ENCODE assay signal across 8 cellular contexts in the genomic region with DNA sequence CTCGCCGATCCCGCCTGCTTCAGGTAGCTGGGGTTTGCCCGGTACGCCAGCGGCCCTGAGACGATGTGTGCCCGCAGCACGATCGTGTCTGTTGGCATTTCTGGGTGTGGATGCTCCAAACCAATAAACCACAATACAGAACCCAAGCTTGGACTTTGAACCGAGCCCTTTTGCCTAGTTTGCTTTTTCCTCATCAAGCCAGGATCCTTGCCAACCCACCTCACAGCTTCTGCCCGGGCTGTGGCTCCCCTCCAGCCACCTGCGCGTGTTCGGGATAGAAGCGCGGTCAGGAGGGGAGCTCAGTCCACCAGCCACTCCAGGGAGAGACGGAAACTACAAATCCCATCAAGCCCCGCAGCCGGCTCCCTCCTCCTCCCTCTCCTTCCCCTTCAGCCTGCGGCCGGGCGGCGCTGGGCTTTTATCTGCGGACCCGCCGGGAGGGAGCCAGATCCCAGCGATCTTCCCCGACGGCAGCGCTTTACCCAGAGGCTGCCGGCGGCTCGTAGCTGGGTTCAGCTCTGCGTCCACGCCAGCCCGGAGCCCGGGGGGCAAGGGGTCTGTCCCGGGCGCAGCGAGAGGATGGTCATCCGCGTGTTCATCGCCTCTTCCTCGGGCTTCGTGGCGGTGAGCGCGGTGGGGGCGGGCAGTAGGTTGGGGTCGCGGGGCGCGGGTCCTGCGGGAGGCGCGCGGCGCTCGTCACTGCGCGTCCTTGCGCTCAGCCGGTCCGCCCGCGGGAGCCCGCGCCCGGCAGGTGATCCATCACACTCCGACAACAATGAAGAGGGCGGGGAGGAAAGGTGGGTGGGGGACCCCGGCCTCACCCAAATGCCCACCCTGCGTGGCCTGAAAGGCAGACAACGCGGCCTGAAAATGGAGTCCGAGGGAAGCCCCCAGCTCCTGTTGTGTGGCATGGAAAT. TPM values are rescaled to one million over a fixed set of nuclear protein-coding genes. Genes with fewer than 3 reads are reported as not detected.
DNase-seq lines count a peak whose midpoint lies in the region; ATAC-seq and TF ChIP-seq lines count a peak whose summit lies in the region.

Gene SH3BGRL2 (plus strand): TSS at position 447 of the 917 bp plus-strand sequence. CDS start 133 bp downstream, at position 580.

- no peaks in the 10 kb centered on the region for H3K36me3 ChIP-seq in skeletal muscle satellite cell (ENCODE audit: insufficient read depth, low read length)

- no peak for TF ChIP-seq POLR2A in NB4 (IDR thresholded peaks at IDR 0.05; ENCODE audit: extremely low read depth, insufficient read length)

- DNase-seq in DMS153 treated with DMSO at 0.1 percent for 48 hours (lab: John Stamatoyannopoulos, UW; ENCODE audit: unreplicated experiment) = peak; percentile 81
- DNase-seq in NB4 (ENCODE audit: low read depth) = peak; percentile 22
- DNase-seq in T1000 (lab: John Stamatoyannopoulos, UW) = peak; percentile 47
- DNase-seq in cortex of kidney (lab: John Stamatoyannopoulos, UW) = peak; percentile 19
- peak; percentile 96 for DNase-seq in islet precursor cell
- DNase-seq in NK-92 treated with Interleukin-12 subunit alpha and Interleukin-12 subunit beta, amount 100 ng/mL, for 24 hours (lab: John Stamatoyannopoulos, UW) = no peak

- no peak for TF ChIP-seq CTCF in NB4 (IDR thresholded peaks at IDR 0.05; ENCODE audit: low read depth, low read length)

- H3K9ac ChIP-seq in skeletal muscle satellite cell (ENCODE audit: low read depth, low read length) = peak within 1 kb of the TSS; percentile 67

- H3K9me3 ChIP-seq in skeletal muscle satellite cell (replicated peaks; ENCODE audit: low read length) = no peaks in the 10 kb centered on the region

- H3K4me2 ChIP-seq in skeletal muscle satellite cell (ENCODE audit: low read length) = peak within 1 kb of the TSS; percentile 96

- no peak within 1 kb of the TSS for H3K4me3 ChIP-seq in NB4 (ENCODE audit: low read depth, low read length)
- peak within 1 kb of the TSS; percentile 85 for H3K4me3 ChIP-seq in skeletal muscle satellite cell (ENCODE audit: low read length)

- H3K4me1 ChIP-seq in skeletal muscle satellite cell (ENCODE audit: control insufficient read depth, insufficient read depth, low read length) = peaks cover 5% of the 10 kb centered on the region

- peak; percentile 76 for ATAC-seq in GM21786 (IDR thresholded peaks at IDR 0.05; ENCODE audit: unreplicated experiment)

- H3K27me3 ChIP-seq in skeletal muscle satellite cell (ENCODE audit: control insufficient read depth, insufficient read depth, low read length) = no peaks in the 10 kb centered on the region

RNA-seq across cellular contexts. Expression of gene SH3BGRL2, which starts in this region (rescaled TPM):
- total RNA-seq in skeletal muscle satellite cell (2012; rRNA removed) = 1.3 and 1.5 TPM in 2 replicates
